7 cellular contexts compared by ENCODE assay signal in the genomic region with DNA sequence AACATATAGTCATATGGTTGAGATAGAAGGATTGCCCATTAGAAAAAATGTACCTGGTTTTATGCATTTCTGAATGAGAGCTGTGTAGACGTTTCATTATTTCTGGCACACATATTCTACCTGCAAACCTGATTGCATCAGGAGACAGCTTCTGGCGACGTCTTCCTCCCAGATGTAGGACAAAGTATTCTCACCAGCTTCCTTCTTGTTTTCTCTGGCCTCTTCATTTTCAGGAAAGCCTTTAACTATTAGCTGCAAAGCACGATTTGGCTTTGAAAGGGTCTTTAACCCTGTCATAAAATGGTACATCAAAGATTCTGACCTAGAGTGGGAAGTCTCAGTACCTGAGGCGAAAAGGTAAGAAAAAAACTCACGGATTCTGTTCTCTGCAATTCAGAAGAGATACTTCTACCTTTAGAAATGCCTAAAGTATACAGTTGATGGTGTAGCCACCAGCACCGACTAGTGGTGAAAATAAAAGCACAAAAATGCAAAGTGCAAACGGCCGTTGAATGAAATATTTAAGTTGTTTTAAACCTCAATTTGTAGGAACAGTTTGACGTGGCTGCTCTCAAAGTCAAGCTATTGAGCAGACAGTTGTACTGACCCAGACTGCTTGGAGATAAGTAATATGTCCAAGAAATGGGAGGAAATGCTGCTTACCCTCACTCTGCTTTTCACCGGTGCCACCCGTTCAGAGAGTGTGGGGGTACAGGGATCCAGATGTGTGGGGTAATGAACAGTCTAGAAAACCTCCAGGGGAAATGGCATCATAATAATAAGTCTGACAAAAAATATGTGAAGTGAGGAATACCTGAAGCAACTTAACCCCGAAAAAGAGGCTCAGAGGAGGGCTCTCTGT. TPM values are rescaled to one million over a fixed set of nuclear protein-coding genes. Genes with fewer than 3 reads are reported as not detected.
DNase-seq lines count a peak whose midpoint lies in the region; ATAC-seq and TF ChIP-seq lines count a peak whose summit lies in the region.

No MANE protein-coding gene starts in this region.

- intact Hi-C loops in PC-3 (cut with micrococcal nuclease), result loop anchor here (1.0 kb wide), 2 partner anchors 88 to 190 kb away; a partner anchor contains a TSS

- H3K79me2 ChIP-seq in PC-3 (ENCODE audit: low read length) (no peaks in the 10 kb centered on the region), hepatocyte (no peaks in the 10 kb centered on the region)

- H3K4me1 ChIP-seq in PC-3 (ENCODE audit: insufficient read depth, low read length) (peaks cover 5% of the 10 kb centered on the region; the same call in 1 of the 2 replicates), hepatocyte (ENCODE audit: insufficient read depth) (peaks cover 3% of the 10 kb centered on the region)

- CTCF ChIA-PET in PC-3 (lab: Charles Lee), result interaction anchor here (0.6 to 0.8 kb wide), 5 partner anchors 19 to 238 kb away, joined by 3 to 9 read pairs (median 3); no protein-coding TSS in a partner anchor

- no peak overlapping the region for H3K27ac ChIP-seq in PC-3 (ENCODE audit: low read length)
- no peak overlapping the region for H3K27ac ChIP-seq in hepatocyte

- H3K4me3 ChIP-seq in PC-3 (ENCODE audit: low read length) (peak overlapping the region; percentile 52), hepatocyte (no peak overlapping the region)

- H3F3A ChIP-seq in PC-3 (ENCODE audit: low read length, unreplicated experiment), result no peaks in the 10 kb centered on the region

- no peaks in the 10 kb centered on the region for H3K9me3 ChIP-seq in PC-3 (ENCODE audit: low read length)
- no peaks in the 10 kb centered on the region for H3K9me3 ChIP-seq in hepatocyte (ENCODE audit: low read depth)

- POLR2A ChIA-PET in PC-3 (lab: Charles Lee; ENCODE audit: unreplicated experiment), result no interaction called here

- H3K4me2 ChIP-seq in PC-3 (ENCODE audit: low read length) (peak overlapping the region; percentile 82), hepatocyte (peak overlapping the region; percentile 30)

- H3K36me3 ChIP-seq in PC-3 (ENCODE audit: low read depth, low read length) (no peaks in the 10 kb centered on the region), hepatocyte (replicated peaks; ENCODE audit: insufficient read depth, low read depth) (no peaks in the 10 kb centered on the region)

- H4K20me1 ChIP-seq in PC-3 (ENCODE audit: low read length) (no peaks in the 10 kb centered on the region), hepatocyte (ENCODE audit: insufficient read depth, poor library complexity, severe bottlenecking) (no peaks in the 10 kb centered on the region)

- TF ChIP-seq CTCF in PC-3 (conservative IDR thresholded peaks at IDR 0.05; ENCODE audit: low read depth, low read length) (peak; percentile 94), hepatocyte (IDR thresholded peaks at IDR 0.05; ENCODE audit: poor library complexity) (peak; percentile 89)

- peak; percentile 45 for DNase-seq in GM03348 (ENCODE audit: low spot score)
- DNase-seq in HCEC 1CT, result peak; percentile 28
- peak; percentile 72 for DNase-seq in PC-3
- peak in 1 of 2 donors; percentile 37 for DNase-seq in activated naive CD4-positive, alpha-beta T cell treated with anti-CD3 and anti-CD28 coated beads, Interleukin-2, amount 50 U/mL, for 72 hours (ENCODE audit: low spot score in 2 of 2)
- peak; percentile 47 for DNase-seq in hepatocyte (ENCODE audit: low spot score)
- DNase-seq in stimulated activated CD4-positive, alpha-beta T cell treated with anti-CD3 and anti-CD28 coated beads, Interleukin-4, amount 100 ng/mL, for 1 hour, result peak; percentile 14
- no peak for DNase-seq in SHP77 (lab: John Stamatoyannopoulos, UW)

- ATAC-seq in PC-3, result peak; percentile 81
- ATAC-seq in activated naive CD4-positive, alpha-beta T cell treated with anti-CD3 and anti-CD28 coated beads, Interleukin-2, amount 50 U/mL, for 72 hours, result peak; percentile 65 to 72

- H3K36me3 Mint-ChIP-seq in activated naive CD4-positive, alpha-beta T cell treated with anti-CD3 and anti-CD28 coated beads, Interleukin-2, amount 50 U/mL, for 72 hours, result peaks cover 0 to 6% of the 10 kb centered on the region in 2 donors

- H3K27ac Mint-ChIP-seq in activated naive CD4-positive, alpha-beta T cell treated with anti-CD3 and anti-CD28 coated beads, Interleukin-2, amount 50 U/mL, for 72 hours, result no peak overlapping the region

- BruUV-seq in PC-3 (replicated peaks; lab: Mats Ljungman, UMichigan), result no TSS peak

- 35% methylated on average over 13 of the region's 13 CpGs for WGBS in hepatocyte (ENCODE audit: low lambda C conversion rate, missing lambda C conversion rate)

- no peaks in the 10 kb centered on the region for H3K9me2 ChIP-seq in PC-3 (replicated peaks; ENCODE audit: low read length)
- H3K9me2 ChIP-seq in hepatocyte (replicated peaks; ENCODE audit: insufficient read depth), result no peaks in the 10 kb centered on the region

- no peak overlapping the region for H3K9ac ChIP-seq in PC-3 (ENCODE audit: low read length)

- no peaks in the 10 kb centered on the region for H3K9me3 Mint-ChIP-seq in activated naive CD4-positive, alpha-beta T cell treated with anti-CD3 and anti-CD28 coated beads, Interleukin-2, amount 50 U/mL, for 72 hours

- H3K27me3 ChIP-seq in PC-3 (ENCODE audit: low read length), result no peaks in the 10 kb centered on the region
- no peaks in the 10 kb centered on the region for H3K27me3 ChIP-seq in hepatocyte

- peak overlapping the region; percentile 90 for H2AFZ ChIP-seq in PC-3 (ENCODE audit: low read length)
- H2AFZ ChIP-seq in hepatocyte, result no peak overlapping the region

RNA-seq across cellular contexts. Expression of a gene that starts 20.2 kb away (rescaled TPM):
- not detected in 2 replicates for total RNA-seq in PC-3 (2014; rRNA removed)
- total RNA-seq in activated naive CD4-positive, alpha-beta T cell treated with anti-CD3 and anti-CD28 coated beads, Interleukin-2, amount 50 U/mL, for 72 hours, result 1 to 10 TPM; 2.6 to 9.3 TPM
- total RNA-seq in hepatocyte, result 0.40 and 0.80 TPM in 2 replicates
- polyA plus RNA-seq in hepatocyte, result not detected in 2 replicates

RNA-seq across cellular contexts. Expression of a gene that starts 29.8 kb away (rescaled TPM):
- total RNA-seq in PC-3 (2014; rRNA removed) (0.04 TPM in 1 of 2 replicates, not detected in the other), hepatocyte (0.80 and 1.8 TPM in 2 replicates)
- under 1 TPM; 0.07 to 0.23 TPM for total RNA-seq in activated naive CD4-positive, alpha-beta T cell treated with anti-CD3 and anti-CD28 coated beads, Interleukin-2, amount 50 U/mL, for 72 hours
- polyA plus RNA-seq in hepatocyte, result 1.0 and 1.6 TPM in 2 replicates

Comparison
In these comparisons a context has a peak if more than half of its experiments do, and no peak if none do; other contexts are left out.
1. DNase-seq: peak in GM03348 (single experiment), HCEC 1CT (single experiment), PC-3 (single experiment), hepatocyte (single experiment) and stimulated activated CD4-positive, alpha-beta T cell treated with anti-CD3 and anti-CD28 coated beads, Interleukin-4, amount 100 ng/mL, for 1 hour (single experiment); none in SHP77 (0 of 2).